Comparison of ENCODE assay signal across 8 cellular contexts in the genomic region with DNA sequence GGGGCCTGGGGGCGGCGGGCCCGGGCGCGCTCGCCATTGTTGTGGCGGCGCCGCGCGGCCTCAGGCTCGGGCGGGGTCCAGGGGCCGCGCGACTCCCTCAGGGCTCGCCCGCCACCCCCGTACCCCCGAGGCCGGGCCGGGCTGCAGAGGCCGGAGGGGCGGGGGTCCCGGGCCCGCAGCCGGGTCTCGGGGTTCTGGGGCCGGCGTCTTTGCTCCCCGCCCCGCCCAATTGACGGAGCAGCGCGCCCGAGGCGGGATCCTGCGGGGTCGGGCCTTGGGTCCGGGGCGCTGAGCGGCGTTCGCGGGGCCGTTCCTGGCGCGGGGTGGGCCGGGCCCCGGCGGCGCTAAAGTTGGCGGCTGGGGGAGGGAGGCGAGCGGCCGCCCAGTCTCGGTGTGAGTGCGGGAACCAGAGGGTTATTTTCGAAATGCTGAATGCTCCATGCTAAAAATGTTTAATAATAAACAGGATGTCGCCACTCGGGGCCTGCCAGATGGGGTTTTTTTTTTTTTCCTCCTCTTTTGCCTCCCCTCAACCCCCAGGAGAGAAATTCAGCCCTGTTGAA. TPM values are rescaled to one million over a fixed set of nuclear protein-coding genes. Genes with fewer than 3 reads are reported as not detected.
DNase-seq lines count a peak whose midpoint lies in the region; ATAC-seq, FAIRE-seq and TF ChIP-seq lines count a peak whose summit lies in the region.

No MANE protein-coding gene starts in this region.

- H3K36me3 ChIP-seq in CD4-positive, alpha-beta memory T cell (ENCODE audit: insufficient read depth, low read length) = no peaks in the 10 kb centered on the region
- H3K36me3 ChIP-seq in endothelial cell of umbilical vein (ENCODE audit: control insufficient read depth in 2 of 2, extremely low read depth in 1 of 2, insufficient read depth in 2 of 2, low read length in 2 of 2) (no peaks in the 10 kb centered on the region), mucosa of stomach (ENCODE audit: control insufficient read depth, insufficient read depth, low read length) (no peaks in the 10 kb centered on the region), tibial nerve (no peaks in the 10 kb centered on the region)

- H3K9me1 ChIP-seq in endothelial cell of umbilical vein (replicated peaks; ENCODE audit: control insufficient read depth, extremely low read depth, insufficient read depth, low read length) = no peaks in the 10 kb centered on the region

- no peaks in the 10 kb centered on the region for H3K9me3 ChIP-seq in CD4-positive, alpha-beta memory T cell (ENCODE audit: control insufficient read depth in 1 of 2, low read length in 2 of 2)
- H3K9me3 ChIP-seq in endothelial cell of umbilical vein (replicated peaks; ENCODE audit: control insufficient read depth, insufficient read depth, low read length) (no peaks in the 10 kb centered on the region), mucosa of stomach (ENCODE audit: control insufficient read depth, low read length) (no peaks in the 10 kb centered on the region), tibial nerve (no peaks in the 10 kb centered on the region)

- TF ChIP-seq CTCF in endothelial cell of umbilical vein (IDR thresholded peaks at IDR 0.05; ENCODE audit: extremely low read depth in 1 of 2, insufficient read depth in 1 of 2, low read depth in 1 of 2, low read length in 2 of 2) (no peak), tibial nerve (IDR thresholded peaks at IDR 0.05) (no peak)

- intact Hi-C loops in CD4-positive, alpha-beta memory T cell (cut with micrococcal nuclease) = loop anchor here (2.0 to 10.0 kb wide), 6 partner anchors 14 to 960 kb away; a partner anchor contains a TSS
- intact Hi-C loops in endothelial cell of umbilical vein (cut with micrococcal nuclease) = loop anchor here (1.0 to 5.0 kb wide), 3 partner anchors 8 to 43 kb away; no protein-coding TSS in a partner anchor

- peak overlapping the region; percentile 76 for H3K27ac ChIP-seq in CD4-positive, alpha-beta memory T cell (ENCODE audit: low read depth, low read length)
- peak overlapping the region; percentile 57 for H3K27ac ChIP-seq in endothelial cell of umbilical vein (ENCODE audit: insufficient read depth, low read depth, low read length)
- H3K27ac ChIP-seq in tibial nerve = peak overlapping the region; percentile 92 to 99 (median 98)

- no peak overlapping the region for H2AFZ ChIP-seq in endothelial cell of umbilical vein (ENCODE audit: low read depth, low read length)

- peak overlapping the region; percentile 72 for H3K4me2 ChIP-seq in endothelial cell of umbilical vein (ENCODE audit: insufficient read depth, low read length)

- peak; percentile 62 to 66 (median 64) for DNase-seq in CD4-positive, alpha-beta memory T cell
- DNase-seq in KBM-7 (peak; percentile 52), endothelial cell of umbilical vein (ENCODE audit: low read depth, low spot score) (peak; percentile 53), tibial nerve (ENCODE audit: low spot score in 2 of 2) (peak in 1 of 2 donors; percentile 35), DMS153 (lab: John Stamatoyannopoulos, UW) (no peak)
- peak; percentile 67 for DNase-seq in activated CD8-positive, alpha-beta memory T cell treated with anti-CD3 and anti-CD28 coated beads, Interleukin-2, amount 10 ng/mL, durations not matched to agents 7 days and 5 days

- H3K4me1 Mint-ChIP-seq in CD4-positive, alpha-beta memory T cell = peaks cover 40 to 60% (median 46%) of the 10 kb centered on the region in 4 donors
- peaks cover 46% of the 10 kb centered on the region for H3K4me1 Mint-ChIP-seq in activated CD8-positive, alpha-beta memory T cell treated with anti-CD3 and anti-CD28 coated beads, Interleukin-2, amount 10 ng/mL, durations not matched to agents 7 days and 5 days

- H3K27me3 ChIP-seq in CD4-positive, alpha-beta memory T cell (ENCODE audit: insufficient read depth, low read length) = no peaks in the 10 kb centered on the region
- H3K27me3 ChIP-seq in endothelial cell of umbilical vein (ENCODE audit: control insufficient read depth in 2 of 2, insufficient read depth in 2 of 2, low read length in 2 of 2) (no peaks in the 10 kb centered on the region), mucosa of stomach (ENCODE audit: control insufficient read depth, insufficient read depth, low read length) (no peaks in the 10 kb centered on the region), tibial nerve (no peaks in the 10 kb centered on the region)

- in situ Hi-C loops in KBM-7 (cut with MboI; ENCODE audit: low pct_unique_long_range_greater_than_20kb, low sequenced_read_pairs) = loop anchor here (25.0 kb wide), 2 partner anchors 107 to 343 kb away; a partner anchor contains a TSS

- BruUV-seq in endothelial cell of umbilical vein (replicated peaks; lab: Mats Ljungman, UMichigan) = no TSS peak

- H3K79me2 ChIP-seq in endothelial cell of umbilical vein (ENCODE audit: control insufficient read depth, insufficient read depth, low read length) = peaks cover 49% of the 10 kb centered on the region

- peaks cover 0 to 7% of the 10 kb centered on the region in 2 donors for H3K36me3 Mint-ChIP-seq in CD4-positive, alpha-beta memory T cell
- H3K36me3 Mint-ChIP-seq in activated CD8-positive, alpha-beta memory T cell treated with anti-CD3 and anti-CD28 coated beads, Interleukin-2, amount 10 ng/mL, durations not matched to agents 7 days and 5 days = peaks cover 13% of the 10 kb centered on the region

- peak; percentile 19 for ATAC-seq in GM21367 (IDR thresholded peaks at IDR 0.05; ENCODE audit: unreplicated experiment)
- ATAC-seq in activated CD8-positive, alpha-beta memory T cell treated with anti-CD3 and anti-CD28 coated beads, Interleukin-2, amount 10 ng/mL, durations not matched to agents 7 days and 5 days = peak; percentile 31

- H3K27me3 Mint-ChIP-seq in CD4-positive, alpha-beta memory T cell = no peaks in the 10 kb centered on the region
- H3K27me3 Mint-ChIP-seq in activated CD8-positive, alpha-beta memory T cell treated with anti-CD3 and anti-CD28 coated beads, Interleukin-2, amount 10 ng/mL, durations not matched to agents 7 days and 5 days = no peaks in the 10 kb centered on the region

- H3K9me3 Mint-ChIP-seq in CD4-positive, alpha-beta memory T cell = no peaks in the 10 kb centered on the region
- H3K9me3 Mint-ChIP-seq in activated CD8-positive, alpha-beta memory T cell treated with anti-CD3 and anti-CD28 coated beads, Interleukin-2, amount 10 ng/mL, durations not matched to agents 7 days and 5 days (ENCODE audit: low read depth) = no peaks in the 10 kb centered on the region

- WGBS in tibial nerve, 2 donors = 1% methylated on average over 13 to 22 of the region's 61 CpGs

- dilution Hi-C loops in endothelial cell of umbilical vein (cut with MboI; ENCODE audit: extremely low pct_ligation_motif_present, low sequenced_read_pairs) = no loop called here

- FAIRE-seq in endothelial cell of umbilical vein (lab: Jason Lieb, UNC) = peak; percentile 21

- H3K4me3 Mint-ChIP-seq in CD4-positive, alpha-beta memory T cell = peak overlapping the region; percentile 87 to 95 (median 90)
- peak overlapping the region; percentile 83 for H3K4me3 Mint-ChIP-seq in activated CD8-positive, alpha-beta memory T cell treated with anti-CD3 and anti-CD28 coated beads, Interleukin-2, amount 10 ng/mL, durations not matched to agents 7 days and 5 days

- peaks cover 53% of the 10 kb centered on the region for H3K4me1 ChIP-seq in CD4-positive, alpha-beta memory T cell (ENCODE audit: insufficient read depth, low read length)
- peaks cover 43% of the 10 kb centered on the region for H3K4me1 ChIP-seq in endothelial cell of umbilical vein (ENCODE audit: control insufficient read depth, extremely low read depth, insufficient read depth, low read length)
- H3K4me1 ChIP-seq in mucosa of stomach (ENCODE audit: control insufficient read depth, insufficient read depth, low read length) = peaks cover 28% of the 10 kb centered on the region
- H3K4me1 ChIP-seq in tibial nerve = peaks cover 0 to 55% (median 45%) of the 10 kb centered on the region in 4 donors

- H4K20me1 ChIP-seq in endothelial cell of umbilical vein (replicated peaks; ENCODE audit: control insufficient read depth, extremely low read depth, insufficient read depth, low read length) = peaks cover 8% of the 10 kb centered on the region

- peak overlapping the region; percentile 70 to 87 for H3K4me3 ChIP-seq in CD4-positive, alpha-beta memory T cell (ENCODE audit: low read length in 2 of 2)
- H3K4me3 ChIP-seq in endothelial cell of umbilical vein (replicated peaks in 1 of 3; ENCODE audit: insufficient read depth in 1 of 3, low read depth in 1 of 3, low read length in 3 of 3) (peak overlapping the region; percentile 66 to 90 (median 86)), mucosa of stomach (ENCODE audit: low read length) (peak overlapping the region; percentile 6), tibial nerve (peak overlapping the region; percentile 53 to 89 (median 80))

- CTCF ChIA-PET in CD4-positive, alpha-beta memory T cell (lab: Charles Lee; ENCODE audit: partially characterized antibody) = no interaction called here
- CTCF ChIA-PET in activated CD8-positive, alpha-beta memory T cell treated with anti-CD3 and anti-CD28 coated beads, Interleukin-2, amount 10 ng/mL, durations not matched to agents 7 days and 5 days (lab: Charles Lee) = interaction anchor here (2.5 kb wide), 1 partner anchor 12 kb away, joined by 19 read pairs; no protein-coding TSS in a partner anchor
- CTCF ChIA-PET in endothelial cell of umbilical vein (lab: Charles Lee) = no interaction called here

- TF ChIP-seq POLR2A in endothelial cell of umbilical vein (IDR thresholded peaks at IDR 0.05; ENCODE audit: low read depth, low read length) (no peak), tibial nerve (IDR thresholded peaks at IDR 0.05) (no peak)

- H3K27ac Mint-ChIP-seq in CD4-positive, alpha-beta memory T cell = peak overlapping the region; percentile 94 to 98 (median 96)
- H3K27ac Mint-ChIP-seq in activated CD8-positive, alpha-beta memory T cell treated with anti-CD3 and anti-CD28 coated beads, Interleukin-2, amount 10 ng/mL, durations not matched to agents 7 days and 5 days = peak overlapping the region; percentile 91

- POLR2A ChIA-PET in CD4-positive, alpha-beta memory T cell (lab: Charles Lee; ENCODE audit: partially characterized antibody) = interaction anchor here (0.7 to 6.1 kb wide), 5 partner anchors 14 to 274 kb away, joined by 3 to 83 read pairs (median 3); no protein-coding TSS in a partner anchor
- POLR2A ChIA-PET in endothelial cell of umbilical vein (lab: Charles Lee) = no interaction called here

- peak overlapping the region; percentile 88 for H3K9ac ChIP-seq in endothelial cell of umbilical vein (replicated peaks; ENCODE audit: extremely low read depth, insufficient read depth, low read length)
- peak overlapping the region; percentile 89 for H3K9ac ChIP-seq in mucosa of stomach (ENCODE audit: low read length)

- peak in 1 of 2 donors; percentile 13 for TF ChIP-seq EP300 in tibial nerve (IDR thresholded peaks at IDR 0.05)

RNA-seq across cellular contexts. Expression of a gene that starts 0.7 kb away (rescaled TPM):
- 100 to 1,000 TPM; 335 to 343 TPM for total RNA-seq in CD4-positive, alpha-beta memory T cell
- 10 to 100 TPM in 1 of 2 donors, 1 to 10 TPM in 1; 2.7 to 46.9 TPM for polyA plus RNA-seq in CD4-positive, alpha-beta memory T cell
- 100 to 1,000 TPM; 242 to 293 TPM for total RNA-seq in activated CD8-positive, alpha-beta memory T cell treated with anti-CD3 and anti-CD28 coated beads, Interleukin-2, amount 10 ng/mL, durations not matched to agents 7 days and 5 days
- total RNA-seq in endothelial cell of umbilical vein (248 and 256 TPM in 2 replicates), tibial nerve (100 to 1,000 TPM in 3 of 4 donors, 10 to 100 TPM in 1; 94.8 to 236 (median 174) TPM)
- 35.6 and 38.5 TPM in 2 replicates for polyA plus RNA-seq in endothelial cell of umbilical vein
- 47.2 and 56.3 TPM in 2 replicates for polyA plus RNA-seq in endothelial cell of umbilical vein (2011; cell fraction: cytosol; rRNA removed)
- polyA plus RNA-seq in endothelial cell of umbilical vein (2011; cell fraction: nucleus; rRNA removed) = 186 and 194 TPM in 2 replicates
- 126 and 147 TPM in 2 replicates for polyA plus RNA-seq in endothelial cell of umbilical vein (2012)
- polyA minus RNA-seq in endothelial cell of umbilical vein = 142 and 143 TPM in 2 replicates
- 62.0 TPM for polyA minus RNA-seq in endothelial cell of umbilical vein (2011; cell fraction: cytosol; rRNA and poly(A)+ RNA removed)
- 93.2 and 110 TPM in 2 replicates for polyA minus RNA-seq in endothelial cell of umbilical vein (2011; cell fraction: nucleus; rRNA and poly(A)+ RNA removed)

Comparison
In these comparisons a context has a peak if more than half of its experiments do, and no peak if none do; other contexts are left out.
1. H3K4me3 ChIP-seq: peak in every context shown above with its lines; median percentile 86 in endothelial cell of umbilical vein; 80 in tibial nerve; 78 in CD4-positive, alpha-beta memory T cell; 6 in mucosa of stomach.